Comparison of ENCODE assay signal across 1 cellular context in genomic region chr17:50626037-50626574, GRCh38.
TF ChIP-seq lines count a peak whose summit lies in the region.

No MANE protein-coding gene starts in this region.

TF ChIP-seq in HepG2, 621 proteins besides CTCF, POLR2A, EP300 and RAD21 (continued from another document and continues in another):
- TF ChIP-seq, protein P1, sequence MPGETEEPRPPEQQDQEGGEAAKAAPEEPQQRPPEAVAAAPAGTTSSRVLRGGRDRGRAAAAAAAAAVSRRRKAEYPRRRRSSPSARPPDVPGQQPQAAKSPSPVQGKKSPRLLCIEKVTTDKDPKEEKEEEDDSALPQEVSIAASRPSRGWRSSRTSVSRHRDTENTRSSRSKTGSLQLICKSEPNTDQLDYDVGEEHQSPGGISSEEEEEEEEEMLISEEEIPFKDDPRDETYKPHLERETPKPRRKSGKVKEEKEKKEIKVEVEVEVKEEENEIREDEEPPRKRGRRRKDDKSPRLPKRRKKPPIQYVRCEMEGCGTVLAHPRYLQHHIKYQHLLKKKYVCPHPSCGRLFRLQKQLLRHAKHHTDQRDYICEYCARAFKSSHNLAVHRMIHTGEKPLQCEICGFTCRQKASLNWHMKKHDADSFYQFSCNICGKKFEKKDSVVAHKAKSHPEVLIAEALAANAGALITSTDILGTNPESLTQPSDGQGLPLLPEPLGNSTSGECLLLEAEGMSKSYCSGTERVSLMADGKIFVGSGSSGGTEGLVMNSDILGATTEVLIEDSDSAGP (CRISPR knock-in tag; IDR thresholded peaks at IDR 0.05; ENCODE audit: borderline replicate concordance) = peak; percentile 56; the same call in 1 of the 2 replicates
- no peak for TF ChIP-seq MAFK (conservative IDR thresholded peaks at IDR 0.05 in 1 of 2, IDR thresholded peaks at IDR 0.05 in 1 of 2; ENCODE audit: low read length in 2 of 2)
- no peak for TF ChIP-seq ATF4 (CRISPR knock-in tag; IDR thresholded peaks at IDR 0.05)
- TF ChIP-seq ZNF101 (CRISPR knock-in tag; IDR thresholded peaks at IDR 0.05; ENCODE audit: borderline replicate concordance, low read depth) = no peak
- no peak for TF ChIP-seq ZC3H13 (CRISPR knock-in tag; IDR thresholded peaks at IDR 0.05)
- TF ChIP-seq TEAD2 (CRISPR knock-in tag; IDR thresholded peaks at IDR 0.05) = no peak
- no peak for TF ChIP-seq ZNF256 (CRISPR knock-in tag; conservative IDR thresholded peaks at IDR 0.05)
- TF ChIP-seq ZFP36L2 (CRISPR knock-in tag; IDR thresholded peaks at IDR 0.05) = no peak
- TF ChIP-seq, protein P2, sequence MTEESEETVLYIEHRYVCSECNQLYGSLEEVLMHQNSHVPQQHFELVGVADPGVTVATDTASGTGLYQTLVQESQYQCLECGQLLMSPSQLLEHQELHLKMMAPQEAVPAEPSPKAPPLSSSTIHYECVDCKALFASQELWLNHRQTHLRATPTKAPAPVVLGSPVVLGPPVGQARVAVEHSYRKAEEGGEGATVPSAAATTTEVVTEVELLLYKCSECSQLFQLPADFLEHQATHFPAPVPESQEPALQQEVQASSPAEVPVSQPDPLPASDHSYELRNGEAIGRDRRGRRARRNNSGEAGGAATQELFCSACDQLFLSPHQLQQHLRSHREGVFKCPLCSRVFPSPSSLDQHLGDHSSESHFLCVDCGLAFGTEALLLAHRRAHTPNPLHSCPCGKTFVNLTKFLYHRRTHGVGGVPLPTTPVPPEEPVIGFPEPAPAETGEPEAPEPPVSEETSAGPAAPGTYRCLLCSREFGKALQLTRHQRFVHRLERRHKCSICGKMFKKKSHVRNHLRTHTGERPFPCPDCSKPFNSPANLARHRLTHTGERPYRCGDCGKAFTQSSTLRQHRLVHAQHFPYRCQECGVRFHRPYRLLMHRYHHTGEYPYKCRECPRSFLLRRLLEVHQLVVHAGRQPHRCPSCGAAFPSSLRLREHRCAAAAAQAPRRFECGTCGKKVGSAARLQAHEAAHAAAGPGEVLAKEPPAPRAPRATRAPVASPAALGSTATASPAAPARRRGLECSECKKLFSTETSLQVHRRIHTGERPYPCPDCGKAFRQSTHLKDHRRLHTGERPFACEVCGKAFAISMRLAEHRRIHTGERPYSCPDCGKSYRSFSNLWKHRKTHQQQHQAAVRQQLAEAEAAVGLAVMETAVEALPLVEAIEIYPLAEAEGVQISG (CRISPR knock-in tag; IDR thresholded peaks at IDR 0.05) = peak; percentile 97
- TF ChIP-seq, protein P3, sequence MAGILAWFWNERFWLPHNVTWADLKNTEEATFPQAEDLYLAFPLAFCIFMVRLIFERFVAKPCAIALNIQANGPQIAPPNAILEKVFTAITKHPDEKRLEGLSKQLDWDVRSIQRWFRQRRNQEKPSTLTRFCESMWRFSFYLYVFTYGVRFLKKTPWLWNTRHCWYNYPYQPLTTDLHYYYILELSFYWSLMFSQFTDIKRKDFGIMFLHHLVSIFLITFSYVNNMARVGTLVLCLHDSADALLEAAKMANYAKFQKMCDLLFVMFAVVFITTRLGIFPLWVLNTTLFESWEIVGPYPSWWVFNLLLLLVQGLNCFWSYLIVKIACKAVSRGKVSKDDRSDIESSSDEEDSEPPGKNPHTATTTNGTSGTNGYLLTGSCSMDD (CRISPR knock-in tag; IDR thresholded peaks at IDR 0.05) = no peak
- no peak for TF ChIP-seq ZNF629 (CRISPR knock-in tag; conservative IDR thresholded peaks at IDR 0.05)
- TF ChIP-seq JUNB (CRISPR knock-in tag; IDR thresholded peaks at IDR 0.05; ENCODE audit: borderline replicate concordance) = no peak
- no peak for TF ChIP-seq PRPF4 (IDR thresholded peaks at IDR 0.05; ENCODE audit: low read depth, low read length, poor library complexity, severe bottlenecking)
- TF ChIP-seq CEBPB (IDR thresholded peaks at IDR 0.05; ENCODE audit: borderline replicate concordance, low read depth, low read length) = no peak
- TF ChIP-seq FOSL1 (CRISPR knock-in tag; IDR thresholded peaks at IDR 0.05; ENCODE audit: borderline replicate concordance) = no peak
- TF ChIP-seq MTA3 (CRISPR knock-in tag; IDR thresholded peaks at IDR 0.05) = no peak
- no peak for TF ChIP-seq ZNF577 (CRISPR knock-in tag; IDR thresholded peaks at IDR 0.05; ENCODE audit: borderline replicate concordance, low read depth)
- TF ChIP-seq MYNN (CRISPR knock-in tag; IDR thresholded peaks at IDR 0.05; ENCODE audit: low read depth) = no peak
- no peak for TF ChIP-seq REST (IDR thresholded peaks at IDR 0.05; ENCODE audit: borderline replicate concordance in 1 of 2, low read depth in 1 of 2, low read length in 2 of 2)
- peak; percentile 71 for TF ChIP-seq RXRB (CRISPR knock-in tag; IDR thresholded peaks at IDR 0.05; ENCODE audit: borderline replicate concordance)
- no peak for TF ChIP-seq DNMT3B (CRISPR knock-in tag; conservative IDR thresholded peaks at IDR 0.05)
- TF ChIP-seq NR3C1 (CRISPR knock-in tag; IDR thresholded peaks at IDR 0.05) = no peak
- TF ChIP-seq IRF1 (CRISPR knock-in tag; IDR thresholded peaks at IDR 0.05; ENCODE audit: low read depth) = no peak
- TF ChIP-seq MYC (CRISPR knock-in tag; IDR thresholded peaks at IDR 0.05; ENCODE audit: borderline replicate concordance) = peak; percentile 67; the same call in 1 of the 2 replicates
- TF ChIP-seq, protein P4, sequence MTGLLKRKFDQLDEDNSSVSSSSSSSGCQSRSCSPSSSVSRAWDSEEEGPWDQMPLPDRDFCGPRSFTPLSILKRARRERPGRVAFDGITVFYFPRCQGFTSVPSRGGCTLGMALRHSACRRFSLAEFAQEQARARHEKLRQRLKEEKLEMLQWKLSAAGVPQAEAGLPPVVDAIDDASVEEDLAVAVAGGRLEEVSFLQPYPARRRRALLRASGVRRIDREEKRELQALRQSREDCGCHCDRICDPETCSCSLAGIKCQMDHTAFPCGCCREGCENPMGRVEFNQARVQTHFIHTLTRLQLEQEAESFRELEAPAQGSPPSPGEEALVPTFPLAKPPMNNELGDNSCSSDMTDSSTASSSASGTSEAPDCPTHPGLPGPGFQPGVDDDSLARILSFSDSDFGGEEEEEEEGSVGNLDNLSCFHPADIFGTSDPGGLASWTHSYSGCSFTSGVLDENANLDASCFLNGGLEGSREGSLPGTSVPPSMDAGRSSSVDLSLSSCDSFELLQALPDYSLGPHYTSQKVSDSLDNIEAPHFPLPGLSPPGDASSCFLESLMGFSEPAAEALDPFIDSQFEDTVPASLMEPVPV (CRISPR knock-in tag; IDR thresholded peaks at IDR 0.05) = peak; percentile 55; the same call in 1 of the 2 replicates
- TF ChIP-seq KDM5B (CRISPR knock-in tag; IDR thresholded peaks at IDR 0.05; ENCODE audit: borderline replicate concordance) = peak; percentile 63; the same call in 1 of the 2 replicates
- TF ChIP-seq, protein P5, sequence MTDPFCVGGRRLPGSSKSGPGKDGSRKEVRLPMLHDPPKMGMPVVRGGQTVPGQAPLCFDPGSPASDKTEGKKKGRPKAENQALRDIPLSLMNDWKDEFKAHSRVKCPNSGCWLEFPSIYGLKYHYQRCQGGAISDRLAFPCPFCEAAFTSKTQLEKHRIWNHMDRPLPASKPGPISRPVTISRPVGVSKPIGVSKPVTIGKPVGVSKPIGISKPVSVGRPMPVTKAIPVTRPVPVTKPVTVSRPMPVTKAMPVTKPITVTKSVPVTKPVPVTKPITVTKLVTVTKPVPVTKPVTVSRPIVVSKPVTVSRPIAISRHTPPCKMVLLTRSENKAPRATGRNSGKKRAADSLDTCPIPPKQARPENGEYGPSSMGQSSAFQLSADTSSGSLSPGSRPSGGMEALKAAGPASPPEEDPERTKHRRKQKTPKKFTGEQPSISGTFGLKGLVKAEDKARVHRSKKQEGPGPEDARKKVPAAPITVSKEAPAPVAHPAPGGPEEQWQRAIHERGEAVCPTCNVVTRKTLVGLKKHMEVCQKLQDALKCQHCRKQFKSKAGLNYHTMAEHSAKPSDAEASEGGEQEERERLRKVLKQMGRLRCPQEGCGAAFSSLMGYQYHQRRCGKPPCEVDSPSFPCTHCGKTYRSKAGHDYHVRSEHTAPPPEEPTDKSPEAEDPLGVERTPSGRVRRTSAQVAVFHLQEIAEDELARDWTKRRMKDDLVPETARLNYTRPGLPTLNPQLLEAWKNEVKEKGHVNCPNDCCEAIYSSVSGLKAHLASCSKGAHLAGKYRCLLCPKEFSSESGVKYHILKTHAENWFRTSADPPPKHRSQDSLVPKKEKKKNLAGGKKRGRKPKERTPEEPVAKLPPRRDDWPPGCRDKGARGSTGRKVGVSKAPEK (CRISPR knock-in tag; IDR thresholded peaks at IDR 0.05; ENCODE audit: borderline replicate concordance) = no peak
- peak; percentile 65; the same call in 1 of the 2 replicates for TF ChIP-seq BRD4 (CRISPR knock-in tag; IDR thresholded peaks at IDR 0.05)
- no peak for TF ChIP-seq SP1 (IDR thresholded peaks at IDR 0.05)
- TF ChIP-seq SP1 (CRISPR knock-in tag; IDR thresholded peaks at IDR 0.05) = no peak
- TF ChIP-seq KMT2A (CRISPR knock-in tag; IDR thresholded peaks at IDR 0.05) = peak; percentile 69
- TF ChIP-seq, protein P6, sequence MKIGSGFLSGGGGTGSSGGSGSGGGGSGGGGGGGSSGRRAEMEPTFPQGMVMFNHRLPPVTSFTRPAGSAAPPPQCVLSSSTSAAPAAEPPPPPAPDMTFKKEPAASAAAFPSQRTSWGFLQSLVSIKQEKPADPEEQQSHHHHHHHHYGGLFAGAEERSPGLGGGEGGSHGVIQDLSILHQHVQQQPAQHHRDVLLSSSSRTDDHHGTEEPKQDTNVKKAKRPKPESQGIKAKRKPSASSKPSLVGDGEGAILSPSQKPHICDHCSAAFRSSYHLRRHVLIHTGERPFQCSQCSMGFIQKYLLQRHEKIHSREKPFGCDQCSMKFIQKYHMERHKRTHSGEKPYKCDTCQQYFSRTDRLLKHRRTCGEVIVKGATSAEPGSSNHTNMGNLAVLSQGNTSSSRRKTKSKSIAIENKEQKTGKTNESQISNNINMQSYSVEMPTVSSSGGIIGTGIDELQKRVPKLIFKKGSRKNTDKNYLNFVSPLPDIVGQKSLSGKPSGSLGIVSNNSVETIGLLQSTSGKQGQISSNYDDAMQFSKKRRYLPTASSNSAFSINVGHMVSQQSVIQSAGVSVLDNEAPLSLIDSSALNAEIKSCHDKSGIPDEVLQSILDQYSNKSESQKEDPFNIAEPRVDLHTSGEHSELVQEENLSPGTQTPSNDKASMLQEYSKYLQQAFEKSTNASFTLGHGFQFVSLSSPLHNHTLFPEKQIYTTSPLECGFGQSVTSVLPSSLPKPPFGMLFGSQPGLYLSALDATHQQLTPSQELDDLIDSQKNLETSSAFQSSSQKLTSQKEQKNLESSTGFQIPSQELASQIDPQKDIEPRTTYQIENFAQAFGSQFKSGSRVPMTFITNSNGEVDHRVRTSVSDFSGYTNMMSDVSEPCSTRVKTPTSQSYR (CRISPR knock-in tag; IDR thresholded peaks at IDR 0.05; ENCODE audit: borderline replicate concordance) = no peak
